Comparison of ENCODE assay signal across 10 cellular contexts in genomic region chr17:50065056-50065455, GRCh38. TPM values are rescaled to one million over a fixed set of nuclear protein-coding genes. Genes with fewer than 3 reads are reported as not detected.
DNase-seq lines count a peak whose midpoint lies in the region; ATAC-seq, FAIRE-seq and TF ChIP-seq lines count a peak whose summit lies in the region.
"Had no signal": no experiment of that assay in that cellular context is flagged by ENCODE, and none has a peak within 500 bp of the region (broad histone marks: within the 10 kb centered on the region; RNA-seq: fewer than 3 reads in every experiment).

No MANE protein-coding gene starts in this region.

- no peak for TF ChIP-seq CTCF in A549 (IDR thresholded peaks at IDR 0.05)

- H3K27ac ChIP-seq in A549: peak overlapping the region; percentile 92 to 97
- peak overlapping the region; percentile 29 for H3K27ac ChIP-seq in angular gyrus (ENCODE audit: low read depth, low read length)
- H3K27ac ChIP-seq in rectal smooth muscle tissue (ENCODE audit: low read depth, low read length): peak overlapping the region; percentile 86

- H3K36me3 ChIP-seq in rectal smooth muscle tissue (ENCODE audit: control insufficient read depth, insufficient read depth, low read length): peaks cover 5% of the 10 kb centered on the region

- TF ChIP-seq POLR2A in A549 (IDR thresholded peaks at IDR 0.05; ENCODE audit: low read length): no peak

- H3K9ac ChIP-seq in rectal smooth muscle tissue (ENCODE audit: low read length): no peak overlapping the region

- H3K4me3 ChIP-seq in A549 (0 out of 3 replicates have a peak overlapping the region, but pooled peaks have one; percentile 1), rectal smooth muscle tissue (ENCODE audit: low read length) (no peak overlapping the region)

- 39% methylated on average over 3 of the region's 3 CpGs for WGBS in A549 (ENCODE audit: missing lambda C conversion rate)

- no peaks in the 10 kb centered on the region for H3K27me3 ChIP-seq in rectal smooth muscle tissue (ENCODE audit: control insufficient read depth, insufficient read depth, low read length)

- no peak for ATAC-seq in A549
- no peak for ATAC-seq in HG03565 (IDR thresholded peaks at IDR 0.05; ENCODE audit: unreplicated experiment)
- ATAC-seq in GM18498 (IDR thresholded peaks at IDR 0.05; ENCODE audit: unreplicated experiment): no peak

- DNase-seq in A549 (ENCODE audit: low read depth in 1 of 2, low spot score in 1 of 2): no peak
- peak; percentile 34 for DNase-seq in iris pigment epithelial cell (ENCODE audit: low read depth)
- no peak for DNase-seq in NCI-H1048 (lab: John Stamatoyannopoulos, UW)
- no peak for DNase-seq in 8988T
- DNase-seq: activated CD8-positive, alpha-beta memory T cell treated with anti-CD3 and anti-CD28 coated beads for 24 hours; NCI-H1092 had no signal

- no peak for TF ChIP-seq EP300 in A549 (IDR thresholded peaks at IDR 0.05)

- 0 out of 5 replicates have a peak, but pooled peaks of 1 of the 2 experiments have one; percentile 4 for TF ChIP-seq RAD21 in A549 (conservative IDR thresholded peaks at IDR 0.05 in 1 of 2, IDR thresholded peaks at IDR 0.05 in 1 of 2)

- peak overlapping the region; percentile 91 for H3K4me2 ChIP-seq in A549

- CTCF ChIA-PET in A549 (lab: Yijun Ruan, JAX): interaction anchor here (0.9 to 22.1 kb wide), 10 partner anchors 9 to 105 kb away, joined by 3 to 473 read pairs (median 39); partner anchors contain the start of genes ITGA3 and PDK2

- H3K9me3 ChIP-seq in A549: no peaks in the 10 kb centered on the region

- no peak for FAIRE-seq in A549 (lab: Jason Lieb, UNC)

- H3K4me1 ChIP-seq in A549 (peaks cover 73% of the 10 kb centered on the region), rectal smooth muscle tissue (ENCODE audit: control insufficient read depth, insufficient read depth, low read length) (peaks cover 43% of the 10 kb centered on the region)

- POLR2A ChIA-PET in A549 (lab: Yijun Ruan, JAX): interaction anchor here (1.2 to 5.8 kb wide), 4 partner anchors 9 to 37 kb away, joined by 3 to 90 read pairs (median 9); partner anchors contain the start of gene ITGA3

TF ChIP-seq in A549, 52 proteins besides CTCF, POLR2A, EP300 and RAD21:
- TF ChIP-seq POLR2AphosphoS2 (conservative IDR thresholded peaks at IDR 0.05; ENCODE audit: low read length): no peak
- TF ChIP-seq BHLHE40 (IDR thresholded peaks at IDR 0.05; ENCODE audit: low read depth, low read length): no peak
- peak; percentile 13; the same call in 1 of the 2 replicates for TF ChIP-seq FOSB (CRISPR knock-in tag; IDR thresholded peaks at IDR 0.05)
- no peak for TF ChIP-seq RCOR1 (IDR thresholded peaks at IDR 0.05; ENCODE audit: low read depth, low read length)
TF ChIP-seq in A549: peak in this region for 1.

RNA-seq across cellular contexts. Expression of gene ITGA3, which starts 9.1 kb away (rescaled TPM):
- 141 and 181 TPM in 2 replicates for polyA plus RNA-seq in A549 (2011; rRNA removed)
- polyA plus RNA-seq in A549 (2012; cell fraction: cytosol; rRNA removed): 182 and 240 TPM in 2 replicates
- polyA plus RNA-seq in A549 (2012; cell fraction: nucleus; rRNA removed): 975 and 1,352 TPM in 2 replicates
- polyA plus RNA-seq in A549 (2017; fragmentation: RNase III; extraction: RNeasy Plus Mini Kit Qiagen cat#74134 plus additional on column Dnase treatment): 248 to 268 TPM (median 256 TPM) in 3 replicates
- polyA minus RNA-seq in A549 (2011; rRNA and poly(A)+ RNA removed): 337 and 368 TPM in 2 replicates

RNA-seq across cellular contexts. Expression of gene PDK2, which starts 30.1 kb away (rescaled TPM):
- 28.5 and 34.4 TPM in 2 replicates for polyA plus RNA-seq in A549 (2011; rRNA removed)
- polyA plus RNA-seq in A549 (2012; cell fraction: cytosol; rRNA removed): 59.2 and 79.0 TPM in 2 replicates
- polyA plus RNA-seq in A549 (2012; cell fraction: nucleus; rRNA removed): 67.5 and 95.4 TPM in 2 replicates
- 14.1 to 19.8 TPM (median 15.2 TPM) in 3 replicates for polyA plus RNA-seq in A549 (2017; fragmentation: RNase III; extraction: RNeasy Plus Mini Kit Qiagen cat#74134 plus additional on column Dnase treatment)
- 65.2 and 71.3 TPM in 2 replicates for polyA minus RNA-seq in A549 (2011; rRNA and poly(A)+ RNA removed)

Comparison
In these comparisons a context has a peak if more than half of its experiments do, and no peak if none do; other contexts are left out.
1. H3K27ac ChIP-seq: peak in every context shown above with its lines; median percentile 94 in A549; 86 in rectal smooth muscle tissue; 29 in angular gyrus.